12 cellular contexts compared by ENCODE assay signal in the genomic region with DNA sequence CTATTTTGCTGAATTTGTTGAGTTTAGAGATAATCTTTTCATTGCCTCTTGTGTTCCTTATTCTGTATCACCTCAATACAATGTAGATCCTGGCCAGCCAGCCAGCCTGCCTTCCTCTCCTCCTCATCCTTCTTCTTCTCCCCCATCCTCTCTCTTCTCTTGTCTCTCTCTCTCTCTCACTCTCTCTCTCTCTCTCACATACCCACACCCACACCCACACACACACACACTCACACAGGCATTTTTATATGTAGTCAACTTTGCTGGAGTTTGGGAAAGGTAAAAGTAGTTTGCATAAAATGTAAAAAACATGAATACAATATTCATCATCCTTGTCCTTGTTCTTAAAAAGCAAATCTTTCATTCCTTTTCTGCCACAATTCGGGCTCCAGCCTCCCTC.
DNase-seq lines count a peak whose midpoint lies in the region; ATAC-seq and TF ChIP-seq lines count a peak whose summit lies in the region.
"Had no signal": no experiment of that assay in that cellular context is flagged by ENCODE, and none has a peak within 500 bp of the region (broad histone marks: within the 10 kb centered on the region; RNA-seq: fewer than 3 reads in every experiment).

No MANE protein-coding gene starts in this region.

- no peaks in the 10 kb centered on the region for H3K9me3 Mint-ChIP-seq in CD4-positive, alpha-beta T cell
- H3K9me3 Mint-ChIP-seq in WTC11: no peaks in the 10 kb centered on the region
- H3K9me3 Mint-ChIP-seq: HFFc6 had no signal

- peaks cover 28% of the 10 kb centered on the region for H3K4me1 Mint-ChIP-seq in CD4-positive, alpha-beta T cell (ENCODE audit: low read depth)
- H3K4me1 Mint-ChIP-seq in WTC11: peaks cover 9% of the 10 kb centered on the region

- H3K36me3 Mint-ChIP-seq in CD4-positive, alpha-beta T cell (ENCODE audit: low read depth): no peaks in the 10 kb centered on the region
- H3K36me3 Mint-ChIP-seq in WTC11: no peaks in the 10 kb centered on the region

- H3K4me3 ChIP-seq in Peyer's patch: peak overlapping the region in 2 of 4 donors; percentile 26 to 43
- H3K4me3 ChIP-seq in rectal smooth muscle tissue (ENCODE audit: low read length): peak overlapping the region; percentile 51

- intact Hi-C loops in CD4-positive, alpha-beta T cell (cut with DNase I, micrococcal nuclease): no loop called here

- H3K27ac ChIP-seq in CD4-positive, alpha-beta T cell (ENCODE audit: low read depth, low read length): no peak overlapping the region
- H3K27ac ChIP-seq in Peyer's patch (peak overlapping the region; percentile 54 to 88 (median 74)), foreskin keratinocyte (peak overlapping the region; percentile 54), rectal smooth muscle tissue (ENCODE audit: low read depth, low read length) (peak overlapping the region; percentile 92)

- peak overlapping the region; percentile 26 for H3K9ac ChIP-seq in rectal smooth muscle tissue (ENCODE audit: low read length)

- CTCF ChIA-PET in CD4-positive, alpha-beta T cell (lab: Charles Lee): no interaction called here
- CTCF ChIA-PET in WTC11 (lab: Charles Lee): interaction anchor here (1.1 kb wide), 1 partner anchor 24 kb away, joined by 4 read pairs; no protein-coding TSS in a partner anchor

- TF ChIP-seq CTCF in CD4-positive, alpha-beta T cell (IDR thresholded peaks at IDR 0.05): no peak
- TF ChIP-seq CTCF in Peyer's patch (IDR thresholded peaks at IDR 0.05) (peak in 1 of 6 experiments; percentile 2), foreskin keratinocyte (conservative IDR thresholded peaks at IDR 0.05) (no peak), WTC11 (IDR thresholded peaks at IDR 0.05) (no peak)

- peak overlapping the region; percentile 5 for H3K4me3 Mint-ChIP-seq in CD4-positive, alpha-beta T cell
- H3K4me3 Mint-ChIP-seq in WTC11: no peak overlapping the region
- H3K4me3 Mint-ChIP-seq: HFFc6 had no signal

- H3K27ac Mint-ChIP-seq in CD4-positive, alpha-beta T cell: peak overlapping the region; percentile 57
- H3K27ac Mint-ChIP-seq in WTC11: no peak overlapping the region
- H3K27ac Mint-ChIP-seq: HFFc6 had no signal

- no peak for ATAC-seq in CD4-positive, alpha-beta T cell (ENCODE audit: poor library complexity)
- ATAC-seq in foreskin keratinocyte (no peak), HG03378 (IDR thresholded peaks at IDR 0.05; ENCODE audit: unreplicated experiment) (no peak), WTC11 (no peak), HG03520 (IDR thresholded peaks at IDR 0.05; ENCODE audit: unreplicated experiment) (no peak)

- H3K27me3 Mint-ChIP-seq in CD4-positive, alpha-beta T cell: no peaks in the 10 kb centered on the region
- H3K27me3 Mint-ChIP-seq in WTC11 (ENCODE audit: low read depth): no peaks in the 10 kb centered on the region

- H3K4me1 ChIP-seq in Peyer's patch (peaks cover 0 to 6% (median 0%) of the 10 kb centered on the region in 4 donors), foreskin keratinocyte (peaks cover 8% of the 10 kb centered on the region), rectal smooth muscle tissue (ENCODE audit: control insufficient read depth, insufficient read depth, low read length) (peaks cover 9% of the 10 kb centered on the region)

- H3K27me3 ChIP-seq in CD4-positive, alpha-beta T cell (ENCODE audit: control insufficient read depth, insufficient read depth, low read length): no peaks in the 10 kb centered on the region
- no peaks in the 10 kb centered on the region for H3K27me3 ChIP-seq in Peyer's patch
- H3K27me3 ChIP-seq in foreskin keratinocyte: no peaks in the 10 kb centered on the region
- no peaks in the 10 kb centered on the region for H3K27me3 ChIP-seq in rectal smooth muscle tissue (ENCODE audit: control insufficient read depth, insufficient read depth, low read length)

- no peaks in the 10 kb centered on the region for H3K36me3 ChIP-seq in Peyer's patch
- H3K36me3 ChIP-seq in rectal smooth muscle tissue (ENCODE audit: control insufficient read depth, insufficient read depth, low read length): no peaks in the 10 kb centered on the region

- TF ChIP-seq POLR2A in Peyer's patch (IDR thresholded peaks at IDR 0.05): no peak

- no peak for DNase-seq in CD4-positive, alpha-beta T cell
- no peak for DNase-seq in Peyer's patch
- DNase-seq in foreskin keratinocyte: no peak
- DNase-seq in LoVo (ENCODE audit: low spot score): no peak
- no peak for DNase-seq in WTC11 (ENCODE audit: low spot score)
- DNase-seq: DMS53; effector memory CD4-positive, alpha-beta T cell; HFFc6; stimulated activated CD4-positive, alpha-beta T cell treated with anti-CD3 and anti-CD28 coated beads, Interleukin-2, amount 100 ng/mL, for 24 hours had no signal

- H3K9me3 ChIP-seq in CD4-positive, alpha-beta T cell (ENCODE audit: control insufficient read depth, low read length): no peaks in the 10 kb centered on the region
- H3K9me3 ChIP-seq in Peyer's patch: no peaks in the 10 kb centered on the region

- POLR2A ChIA-PET in CD4-positive, alpha-beta T cell (lab: Charles Lee): interaction anchor here (1.1 to 1.3 kb wide), 2 partner anchors 61 to 288 kb away, joined by 3 to 8 read pairs; partner anchors contain the start of gene ZFAND5
- POLR2A ChIA-PET in WTC11 (lab: Charles Lee): no interaction called here

TF ChIP-seq in WTC11, 78 proteins besides CTCF, POLR2A, EP300 and RAD21 (continues in another document):
- TF ChIP-seq, protein P1, sequence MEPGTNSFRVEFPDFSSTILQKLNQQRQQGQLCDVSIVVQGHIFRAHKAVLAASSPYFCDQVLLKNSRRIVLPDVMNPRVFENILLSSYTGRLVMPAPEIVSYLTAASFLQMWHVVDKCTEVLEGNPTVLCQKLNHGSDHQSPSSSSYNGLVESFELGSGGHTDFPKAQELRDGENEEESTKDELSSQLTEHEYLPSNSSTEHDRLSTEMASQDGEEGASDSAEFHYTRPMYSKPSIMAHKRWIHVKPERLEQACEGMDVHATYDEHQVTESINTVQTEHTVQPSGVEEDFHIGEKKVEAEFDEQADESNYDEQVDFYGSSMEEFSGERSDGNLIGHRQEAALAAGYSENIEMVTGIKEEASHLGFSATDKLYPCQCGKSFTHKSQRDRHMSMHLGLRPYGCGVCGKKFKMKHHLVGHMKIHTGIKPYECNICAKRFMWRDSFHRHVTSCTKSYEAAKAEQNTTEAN (CRISPR knock-in tag; IDR thresholded peaks at IDR 0.05): no peak
- TF ChIP-seq, protein P2, sequence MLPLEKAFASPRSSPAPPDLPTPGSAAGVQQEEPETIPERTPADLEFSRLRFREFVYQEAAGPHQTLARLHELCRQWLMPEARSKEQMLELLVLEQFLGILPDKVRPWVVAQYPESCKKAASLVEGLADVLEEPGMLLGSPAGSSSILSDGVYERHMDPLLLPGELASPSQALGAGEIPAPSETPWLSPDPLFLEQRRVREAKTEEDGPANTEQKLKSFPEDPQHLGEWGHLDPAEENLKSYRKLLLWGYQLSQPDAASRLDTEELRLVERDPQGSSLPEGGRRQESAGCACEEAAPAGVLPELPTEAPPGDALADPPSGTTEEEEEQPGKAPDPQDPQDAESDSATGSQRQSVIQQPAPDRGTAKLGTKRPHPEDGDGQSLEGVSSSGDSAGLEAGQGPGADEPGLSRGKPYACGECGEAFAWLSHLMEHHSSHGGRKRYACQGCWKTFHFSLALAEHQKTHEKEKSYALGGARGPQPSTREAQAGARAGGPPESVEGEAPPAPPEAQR (CRISPR knock-in tag; IDR thresholded peaks at IDR 0.05): no peak
- TF ChIP-seq EMX1 (CRISPR knock-in tag; IDR thresholded peaks at IDR 0.05): no peak
- no peak for TF ChIP-seq E2F5 (CRISPR knock-in tag; IDR thresholded peaks at IDR 0.05)
- TF ChIP-seq, protein P3, sequence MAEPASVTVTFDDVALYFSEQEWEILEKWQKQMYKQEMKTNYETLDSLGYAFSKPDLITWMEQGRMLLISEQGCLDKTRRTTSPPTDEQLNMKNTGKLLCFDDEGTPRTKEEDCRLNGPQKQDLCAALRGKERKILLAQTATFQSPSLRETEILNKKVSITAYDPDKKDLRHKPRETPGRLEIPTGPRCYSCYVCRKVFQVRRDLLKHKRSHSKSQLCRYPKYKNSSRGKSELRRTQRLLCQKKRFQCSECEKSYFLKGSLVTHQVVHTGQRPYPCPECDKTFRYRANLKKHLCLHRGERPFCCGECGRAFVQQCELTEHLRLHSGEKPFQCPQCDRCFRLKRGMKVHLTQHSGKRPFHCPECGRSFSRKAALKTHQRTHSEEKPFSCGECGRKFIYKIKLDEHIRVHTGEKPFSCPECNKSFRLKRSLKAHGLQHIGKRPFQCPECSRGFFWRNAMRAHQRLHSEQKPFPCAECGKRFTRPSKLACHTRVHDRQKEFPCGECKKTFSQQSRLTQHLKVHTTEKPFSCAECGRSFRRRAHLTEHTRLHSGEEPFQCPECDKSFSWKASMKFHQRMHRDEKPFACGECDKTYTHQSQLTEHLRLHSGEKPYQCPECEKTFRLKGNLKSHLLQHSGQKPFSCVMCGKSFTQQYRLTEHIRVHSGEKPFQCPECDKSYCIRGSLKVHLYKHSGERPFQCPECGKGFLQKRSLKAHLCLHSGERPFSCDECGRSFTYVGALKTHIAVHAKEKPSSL (CRISPR knock-in tag; conservative IDR thresholded peaks at IDR 0.05): no peak
- TF ChIP-seq, protein P4, sequence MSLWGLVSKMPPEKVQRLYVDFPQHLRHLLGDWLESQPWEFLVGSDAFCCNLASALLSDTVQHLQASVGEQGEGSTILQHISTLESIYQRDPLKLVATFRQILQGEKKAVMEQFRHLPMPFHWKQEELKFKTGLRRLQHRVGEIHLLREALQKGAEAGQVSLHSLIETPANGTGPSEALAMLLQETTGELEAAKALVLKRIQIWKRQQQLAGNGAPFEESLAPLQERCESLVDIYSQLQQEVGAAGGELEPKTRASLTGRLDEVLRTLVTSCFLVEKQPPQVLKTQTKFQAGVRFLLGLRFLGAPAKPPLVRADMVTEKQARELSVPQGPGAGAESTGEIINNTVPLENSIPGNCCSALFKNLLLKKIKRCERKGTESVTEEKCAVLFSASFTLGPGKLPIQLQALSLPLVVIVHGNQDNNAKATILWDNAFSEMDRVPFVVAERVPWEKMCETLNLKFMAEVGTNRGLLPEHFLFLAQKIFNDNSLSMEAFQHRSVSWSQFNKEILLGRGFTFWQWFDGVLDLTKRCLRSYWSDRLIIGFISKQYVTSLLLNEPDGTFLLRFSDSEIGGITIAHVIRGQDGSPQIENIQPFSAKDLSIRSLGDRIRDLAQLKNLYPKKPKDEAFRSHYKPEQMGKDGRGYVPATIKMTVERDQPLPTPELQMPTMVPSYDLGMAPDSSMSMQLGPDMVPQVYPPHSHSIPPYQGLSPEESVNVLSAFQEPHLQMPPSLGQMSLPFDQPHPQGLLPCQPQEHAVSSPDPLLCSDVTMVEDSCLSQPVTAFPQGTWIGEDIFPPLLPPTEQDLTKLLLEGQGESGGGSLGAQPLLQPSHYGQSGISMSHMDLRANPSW (CRISPR knock-in tag; conservative IDR thresholded peaks at IDR 0.05; ENCODE audit: low read depth): no peak
- no peak for TF ChIP-seq TEAD4 (CRISPR knock-in tag; IDR thresholded peaks at IDR 0.05)
